In genomic region chr20:1041845-1042390, GRCh38 we compare ENCODE assay signal across 23 cellular contexts. TPM values are rescaled to one million over a fixed set of nuclear protein-coding genes. Genes with fewer than 3 reads are reported as not detected.
"Had no signal": no experiment of that assay in that cellular context is flagged by ENCODE, and none has a peak within 500 bp of the region (broad histone marks: within the 10 kb centered on the region; RNA-seq: fewer than 3 reads in every experiment).

No MANE protein-coding gene starts in this region.

- DNase-seq: natural killer cell; occipital lobe; ovary; posterior cingulate gyrus; psoas muscle; right cardiac atrium; spleen; stimulated activated CD4-positive, alpha-beta T cell treated with anti-CD3 and anti-CD28 coated beads, Interleukin-12 subunit alpha, Interleukin-12 subunit beta, amount 100 ng/mL, for 4 hours; stimulated activated CD4-positive, alpha-beta T cell treated with anti-CD3 and anti-CD28 coated beads, Interleukin-1b, Interleukin-23, amount 100 ng/mL, for 48 hours; stimulated activated CD4-positive, alpha-beta T cell treated with anti-CD3 and anti-CD28 coated beads, Interleukin-4, amount 100 ng/mL, for 1 hour; stimulated activated CD4-positive, alpha-beta T cell treated with anti-CD3 and anti-CD28 coated beads, Interleukin-4, amount 100 ng/mL, for 4 hours; stimulated activated CD8-positive, alpha-beta memory T cell treated with anti-CD3 and anti-CD28 coated beads, Interleukin-4, amount 100 ng/mL, for 48 hours; stimulated activated naive CD4-positive, alpha-beta T cell; stimulated activated naive CD8-positive, alpha-beta T cell treated with anti-CD3 and anti-CD28 coated beads, Interleukin-15, amount 100 ng/mL, for 72 hours; stimulated activated naive CD8-positive, alpha-beta T cell treated with anti-CD3 and anti-CD28 coated beads, Interleukin-15, Interleukin-2, amounts not matched to agents 100 U/mL and 50 U/mL, for 24 hours; substantia nigra; testis; tibial artery; transverse colon; upper lobe of right lung; uterus had no signal

RNA-seq across cellular contexts. Expression of gene RSPO4, which starts 39.8 kb away (rescaled TPM):
- total RNA-seq: occipital lobe, osteoblast, transverse colon, urinary bladder had no signal
